In genomic region chr17:49136335-49136734, GRCh38 we compare ENCODE assay signal across 41 cellular contexts. TPM values are rescaled to one million over a fixed set of nuclear protein-coding genes. Genes with fewer than 3 reads are reported as not detected.
"Had no signal": no experiment of that assay in that cellular context is flagged by ENCODE, and none has a peak within 500 bp of the region (broad histone marks: within the 10 kb centered on the region; RNA-seq: fewer than 3 reads in every experiment).

No MANE protein-coding gene starts in this region.

- H3K4me3 ChIP-seq: adrenal gland, ascending aorta, body of pancreas, breast epithelium, cardiac muscle cell had no signal

- H3K36me3 Mint-ChIP-seq: activated naive CD4-positive, alpha-beta T cell treated with anti-CD3 and anti-CD28 coated beads, Interleukin-2, amount 50 U/mL, for 24 hours; activated naive CD8-positive, alpha-beta T cell; activated naive CD8-positive, alpha-beta T cell treated with anti-CD3 and anti-CD28 coated beads for 36 hours; activated naive CD8-positive, alpha-beta T cell treated with anti-CD3 and anti-CD28 coated beads, Interleukin-2, amount 10 ng/mL, durations not matched to agents 7 days and 5 days; brain had no signal

- H3K9me3 ChIP-seq: adrenal gland, ascending aorta, body of pancreas, breast epithelium had no signal

- H3K27ac ChIP-seq: adrenal gland, ascending aorta, body of pancreas, brain microvascular endothelial cell, breast epithelium, cardiac muscle cell had no signal

- H3K4me3 Mint-ChIP-seq: activated naive CD4-positive, alpha-beta T cell treated with anti-CD3 and anti-CD28 coated beads for 36 hours; activated naive CD4-positive, alpha-beta T cell treated with anti-CD3 and anti-CD28 coated beads, Interleukin-2, amount 10 ng/mL, durations not matched to agents 7 days and 5 days; activated naive CD4-positive, alpha-beta T cell treated with anti-CD3 and anti-CD28 coated beads, Interleukin-2, amount 50 U/mL, for 24 hours; activated naive CD8-positive, alpha-beta T cell; activated naive CD8-positive, alpha-beta T cell treated with anti-CD3 and anti-CD28 coated beads for 36 hours; activated naive CD8-positive, alpha-beta T cell treated with anti-CD3 and anti-CD28 coated beads, Interleukin-2, amount 10 ng/mL, durations not matched to agents 7 days and 5 days; activated naive CD8-positive, alpha-beta T cell treated with anti-CD3 and anti-CD28 coated beads, Interleukin-2, amount 50 U/mL, for 24 hours; activated T-cell treated with anti-CD3 and anti-CD28 coated beads, Interleukin-2, amount 50 U/mL, for 24 hours; activated T-cell treated with anti-CD3 and anti-CD28 coated beads, Interleukin-2, amount 50 U/mL, for 4 hours; activated T-cell treated with anti-CD3 and anti-CD28 coated beads, Interleukin-2, amount 50 U/mL, for 72 hours; activated T-helper 1 cell treated with anti-CD3 and anti-CD28 coated beads, Interleukin-12 subunit alpha, Interleukin-12 subunit beta, Interleukin-2, Interleukin-4 antibody, amounts not matched to agents 30 ng/mL and 10 ng/mL and 1 ng/mL, durations not matched to agents 14 hours and 24 hours and 36 hours; activated T-helper 17 cell treated with anti-CD3 and anti-CD28 coated beads, Interleukin-2, amount 50 U/mL, for 72 hours; brain; central memory CD8-positive, alpha-beta T cell had no signal

- ATAC-seq: activated naive CD4-positive, alpha-beta T cell treated with anti-CD3 and anti-CD28 coated beads, Interleukin-2, amount 50 U/mL, for 72 hours; activated naive CD8-positive, alpha-beta T cell treated with anti-CD3 and anti-CD28 coated beads, Interleukin-2, amount 50 U/mL, for 24 hours; activated T-cell treated with anti-CD3 and anti-CD28 coated beads, Interleukin-2, amount 50 U/mL, for 4 hours; activated T-cell treated with anti-CD3 and anti-CD28 coated beads, Interleukin-2, amount 50 U/mL, for 72 hours; activated T-helper 17 cell treated with anti-CD3 and anti-CD28 coated beads, Interleukin-2, amount 50 U/mL, for 72 hours; body of pancreas had no signal

- H3K4me1 Mint-ChIP-seq: activated T-helper 17 cell treated with anti-CD3 and anti-CD28 coated beads, Interleukin-2, amount 50 U/mL, for 72 hours had no signal

- H3K27ac Mint-ChIP-seq: activated naive CD4-positive, alpha-beta T cell treated with anti-CD3 and anti-CD28 coated beads for 36 hours; activated naive CD4-positive, alpha-beta T cell treated with anti-CD3 and anti-CD28 coated beads, Interleukin-2, amount 10 ng/mL, durations not matched to agents 7 days and 5 days; activated naive CD4-positive, alpha-beta T cell treated with anti-CD3 and anti-CD28 coated beads, Interleukin-2, amount 50 U/mL, for 24 hours; activated naive CD4-positive, alpha-beta T cell treated with anti-CD3 and anti-CD28 coated beads, Interleukin-2, amount 50 U/mL, for 72 hours; activated naive CD8-positive, alpha-beta T cell; activated naive CD8-positive, alpha-beta T cell treated with anti-CD3 and anti-CD28 coated beads for 36 hours; activated naive CD8-positive, alpha-beta T cell treated with anti-CD3 and anti-CD28 coated beads, Interleukin-2, amount 10 ng/mL, durations not matched to agents 7 days and 5 days; activated naive CD8-positive, alpha-beta T cell treated with anti-CD3 and anti-CD28 coated beads, Interleukin-2, amount 50 U/mL, for 24 hours; activated T-cell treated with anti-CD3 and anti-CD28 coated beads, Interleukin-2, amount 50 U/mL, for 24 hours; activated T-cell treated with anti-CD3 and anti-CD28 coated beads, Interleukin-2, amount 50 U/mL, for 72 hours; activated T-helper 1 cell treated with anti-CD3 and anti-CD28 coated beads, Interleukin-12 subunit alpha, Interleukin-12 subunit beta, Interleukin-2, Interleukin-4 antibody, amounts not matched to agents 30 ng/mL and 10 ng/mL and 1 ng/mL, durations not matched to agents 14 hours and 24 hours and 36 hours; activated T-helper 17 cell treated with anti-CD3 and anti-CD28 coated beads, Interleukin-2, amount 50 U/mL, for 72 hours; activated T-helper 2 cell treated with anti-CD3 and anti-CD28 coated beads, Interferon-gamma antibody, Interleukin-2, Interleukin-4, amounts not matched to agents 10 μg/mL and 5 μg/mL and 100 μg/mL, durations not matched to agents 14 hours and 24 hours and 36 hours; brain had no signal

- H3K36me3 ChIP-seq: adrenal gland, ascending aorta, brain microvascular endothelial cell, breast epithelium, cardiac muscle cell had no signal

- H3K4me1 ChIP-seq: ascending aorta, breast epithelium had no signal

- H3K9me3 Mint-ChIP-seq: activated naive CD4-positive, alpha-beta T cell treated with anti-CD3 and anti-CD28 coated beads for 36 hours; activated naive CD4-positive, alpha-beta T cell treated with anti-CD3 and anti-CD28 coated beads, Interleukin-2, amount 10 ng/mL, durations not matched to agents 7 days and 5 days; activated naive CD4-positive, alpha-beta T cell treated with anti-CD3 and anti-CD28 coated beads, Interleukin-2, amount 50 U/mL, for 24 hours; activated naive CD4-positive, alpha-beta T cell treated with anti-CD3 and anti-CD28 coated beads, Interleukin-2, amount 50 U/mL, for 72 hours; activated naive CD8-positive, alpha-beta T cell treated with anti-CD3 and anti-CD28 coated beads for 36 hours; activated naive CD8-positive, alpha-beta T cell treated with anti-CD3 and anti-CD28 coated beads, Interleukin-2, amount 10 ng/mL, durations not matched to agents 7 days and 5 days; activated naive CD8-positive, alpha-beta T cell treated with anti-CD3 and anti-CD28 coated beads, Interleukin-2, amount 50 U/mL, for 24 hours; activated T-cell treated with anti-CD3 and anti-CD28 coated beads, Interleukin-2, amount 50 U/mL, for 24 hours; activated T-cell treated with anti-CD3 and anti-CD28 coated beads, Interleukin-2, amount 50 U/mL, for 4 hours; activated T-cell treated with anti-CD3 and anti-CD28 coated beads, Interleukin-2, amount 50 U/mL, for 72 hours; activated T-helper 1 cell treated with anti-CD3 and anti-CD28 coated beads, Interleukin-12 subunit alpha, Interleukin-12 subunit beta, Interleukin-2, Interleukin-4 antibody, amounts not matched to agents 30 ng/mL and 10 ng/mL and 1 ng/mL, durations not matched to agents 14 hours and 24 hours and 36 hours; activated T-helper 17 cell treated with anti-CD3 and anti-CD28 coated beads, Interleukin-2, amount 50 U/mL, for 72 hours; activated T-helper 2 cell treated with anti-CD3 and anti-CD28 coated beads, Interferon-gamma antibody, Interleukin-2, Interleukin-4, amounts not matched to agents 10 μg/mL and 5 μg/mL and 100 μg/mL, durations not matched to agents 14 hours and 24 hours and 36 hours; central memory CD8-positive, alpha-beta T cell had no signal

- DNase-seq: activated effector memory CD4-positive, alpha-beta T cell treated with anti-CD3 and anti-CD28 coated beads, Interleukin-2, amount 50 U/mL, for 16 hours; activated effector memory CD4-positive, alpha-beta T cell treated with Interleukin-2 at 50 U/mL for 16 hours; activated gamma-delta T cell; activated gamma-delta T cell treated with Interleukin-2 at 50 U/mL for 16 hours; activated naive CD4-positive, alpha-beta T cell; activated naive CD4-positive, alpha-beta T cell treated with anti-CD3 and anti-CD28 coated beads for 36 hours; activated naive CD4-positive, alpha-beta T cell treated with anti-CD3 and anti-CD28 coated beads, Interleukin-2, amount 10 ng/mL, durations not matched to agents 7 days and 5 days; activated naive CD4-positive, alpha-beta T cell treated with anti-CD3 and anti-CD28 coated beads, Interleukin-2, amount 50 U/mL, for 16 hours; activated naive CD4-positive, alpha-beta T cell treated with Interleukin-2 at 50 U/mL for 16 hours; activated naive CD8-positive, alpha-beta T cell treated with anti-CD3 and anti-CD28 coated beads for 36 hours; activated naive CD8-positive, alpha-beta T cell treated with anti-CD3 and anti-CD28 coated beads, Interleukin-2, amount 10 ng/mL, durations not matched to agents 7 days and 5 days; activated naive CD8-positive, alpha-beta T cell treated with anti-CD3 and anti-CD28 coated beads, Interleukin-2, amount 50 U/mL, for 24 hours; activated T-cell treated with anti-CD3 and anti-CD28 coated beads, Interleukin-2, amount 50 U/mL, for 1 hour; activated T-cell treated with anti-CD3 and anti-CD28 coated beads, Interleukin-2, amount 50 U/mL, for 24 hours; activated T-cell treated with anti-CD3 and anti-CD28 coated beads, Interleukin-2, amount 50 U/mL, for 4 hours; activated T-cell treated with anti-CD3 and anti-CD28 coated beads, Interleukin-2, amount 50 U/mL, for 48 hours; activated T-cell treated with anti-CD3 and anti-CD28 coated beads, Interleukin-2, amount 50 U/mL, for 72 hours; adrenal gland; amniotic stem cell; amygdala; anterior cingulate cortex; aorta; body of pancreas; brain microvascular endothelial cell; caudate nucleus; central memory CD4-positive, alpha-beta T cell; cerebellar nuclear complex had no signal

- FAIRE-seq: astrocyte, bronchial epithelial cell had no signal

RNA-seq across cellular contexts. Expression of gene B4GALNT2, which starts 3.8 kb away (rescaled TPM):
- total RNA-seq: activated naive CD8-positive, alpha-beta T cell treated with anti-CD3 and anti-CD28 coated beads for 36 hours; activated naive CD8-positive, alpha-beta T cell treated with anti-CD3 and anti-CD28 coated beads, Interleukin-2, amount 10 ng/mL, durations not matched to agents 7 days and 5 days; activated T-cell treated with anti-CD3 and anti-CD28 coated beads, Interleukin-2, amount 50 U/mL, for 4 hours; activated T-cell treated with anti-CD3 and anti-CD28 coated beads, Interleukin-2, amount 50 U/mL, for 72 hours; activated T-helper 2 cell treated with anti-CD3 and anti-CD28 coated beads, Interferon-gamma antibody, Interleukin-2, Interleukin-4, amounts not matched to agents 10 μg/mL and 5 μg/mL and 100 μg/mL, durations not matched to agents 14 hours and 24 hours and 36 hours; ascending aorta; astrocyte; body of pancreas; cardiac muscle cell; chondrocyte had no signal
- polyA plus RNA-seq: aorta, cardiac muscle cell had no signal
